11 cellular contexts compared by ENCODE assay signal in the genomic region with DNA sequence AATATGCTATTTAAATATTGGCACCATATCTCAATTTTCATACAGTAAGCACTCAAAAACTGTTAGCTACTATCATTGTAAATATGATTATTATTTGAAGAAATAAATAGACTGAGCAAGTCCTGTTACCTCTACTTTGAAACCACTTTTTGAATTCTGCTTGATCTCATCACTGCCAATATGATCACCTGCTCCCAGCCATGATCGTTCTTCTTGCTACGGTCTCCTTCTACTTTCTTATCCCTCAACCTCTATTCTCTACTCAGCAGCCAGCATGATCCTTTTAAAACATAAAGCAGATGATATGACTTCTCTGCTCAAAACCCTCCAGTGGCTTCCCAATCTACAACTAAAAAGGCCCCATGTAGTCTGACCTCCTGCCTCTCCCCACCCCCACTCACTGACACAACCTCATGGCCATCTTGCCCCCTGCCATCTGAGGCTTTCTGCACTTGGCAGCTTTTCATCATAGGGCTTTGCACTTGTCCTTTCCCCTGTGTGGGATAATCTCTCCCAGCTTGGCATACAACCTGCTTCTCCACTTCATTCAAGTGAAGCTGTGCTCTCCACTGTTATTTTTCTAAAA. TPM values are rescaled to one million over a fixed set of nuclear protein-coding genes. Genes with fewer than 3 reads are reported as not detected.
DNase-seq lines count a peak whose midpoint lies in the region; ATAC-seq, FAIRE-seq and TF ChIP-seq lines count a peak whose summit lies in the region.
"Had no signal": no experiment of that assay in that cellular context is flagged by ENCODE, and none has a peak within 500 bp of the region (broad histone marks: within the 10 kb centered on the region; RNA-seq: fewer than 3 reads in every experiment).

No MANE protein-coding gene starts in this region.

- H3K9me3 Mint-ChIP-seq in activated T-helper 1 cell treated with anti-CD3 and anti-CD28 coated beads, Interleukin-12 subunit alpha, Interleukin-12 subunit beta, Interleukin-2, Interleukin-4 antibody, amounts not matched to agents 30 ng/mL and 10 ng/mL and 1 ng/mL, durations not matched to agents 14 hours and 24 hours and 36 hours = no peaks in the 10 kb centered on the region
- H3K9me3 Mint-ChIP-seq in nephron progenitor cell = no peaks in the 10 kb centered on the region

- peaks cover 26 to 39% of the 10 kb centered on the region in 2 donors for H3K4me1 ChIP-seq in gastrocnemius medialis

- peak overlapping the region; percentile 94 for H3K27ac Mint-ChIP-seq in activated T-helper 1 cell treated with anti-CD3 and anti-CD28 coated beads, Interleukin-12 subunit alpha, Interleukin-12 subunit beta, Interleukin-2, Interleukin-4 antibody, amounts not matched to agents 30 ng/mL and 10 ng/mL and 1 ng/mL, durations not matched to agents 14 hours and 24 hours and 36 hours
- H3K27ac Mint-ChIP-seq in nephron progenitor cell = no peak overlapping the region

- H3K36me3 ChIP-seq in gastrocnemius medialis = no peaks in the 10 kb centered on the region

- peaks cover 3% of the 10 kb centered on the region for H3K27me3 Mint-ChIP-seq in activated T-helper 1 cell treated with anti-CD3 and anti-CD28 coated beads, Interleukin-12 subunit alpha, Interleukin-12 subunit beta, Interleukin-2, Interleukin-4 antibody, amounts not matched to agents 30 ng/mL and 10 ng/mL and 1 ng/mL, durations not matched to agents 14 hours and 24 hours and 36 hours (ENCODE audit: insufficient read depth)
- peaks cover 28% of the 10 kb centered on the region for H3K27me3 Mint-ChIP-seq in nephron progenitor cell (ENCODE audit: low read depth, poor library complexity)

- no peaks in the 10 kb centered on the region for H3K9me3 ChIP-seq in gastrocnemius medialis

- TF ChIP-seq POLR2A in gastrocnemius medialis (IDR thresholded peaks at IDR 0.05) = no peak

- DNase-seq in NCI-H82 (lab: John Stamatoyannopoulos, UW) (peak; percentile 16), NCI-H82 treated with DMSO at 0.1 percent for 48 hours (lab: John Stamatoyannopoulos, UW; ENCODE audit: unreplicated experiment) (no peak), gastrocnemius medialis (no peak), nephron progenitor cell (no peak), ureter (ENCODE audit: low spot score) (no peak), urothelium cell line (ENCODE audit: low spot score) (no peak)
- no peak for DNase-seq in activated T-helper 1 cell treated with anti-CD3 and anti-CD28 coated beads, Interleukin-12 subunit alpha, Interleukin-12 subunit beta, Interleukin-2, Interleukin-4 antibody, amounts not matched to agents 30 ng/mL and 10 ng/mL and 1 ng/mL, durations not matched to agents 14 hours and 24 hours and 36 hours (ENCODE audit: low spot score)
- DNase-seq: stimulated activated CD8-positive, alpha-beta memory T cell treated with anti-CD3 and anti-CD28 coated beads, Interleukin-4, amount 100 ng/mL, for 48 hours had no signal

- H3K4me1 Mint-ChIP-seq in activated T-helper 1 cell treated with anti-CD3 and anti-CD28 coated beads, Interleukin-12 subunit alpha, Interleukin-12 subunit beta, Interleukin-2, Interleukin-4 antibody, amounts not matched to agents 30 ng/mL and 10 ng/mL and 1 ng/mL, durations not matched to agents 14 hours and 24 hours and 36 hours (ENCODE audit: low read depth) = peaks cover 47% of the 10 kb centered on the region
- H3K4me1 Mint-ChIP-seq in nephron progenitor cell = peaks cover 22% of the 10 kb centered on the region

- H3K27ac ChIP-seq in gastrocnemius medialis = peak overlapping the region; percentile 21 to 81 (median 74)

- ATAC-seq in HG03060 (IDR thresholded peaks at IDR 0.05; ENCODE audit: low read depth, unreplicated experiment) = peak; percentile 6
- no peak for ATAC-seq in gastrocnemius medialis

- TF ChIP-seq CTCF in gastrocnemius medialis (IDR thresholded peaks at IDR 0.05 in 4 of 5, conservative IDR thresholded peaks at IDR 0.05 in 1 of 5) (no peak), nephron progenitor cell (IDR thresholded peaks at IDR 0.05) (no peak)

- intact Hi-C loops in activated T-helper 1 cell treated with anti-CD3 and anti-CD28 coated beads, Interleukin-12 subunit alpha, Interleukin-12 subunit beta, Interleukin-2, Interleukin-4 antibody, amounts not matched to agents 30 ng/mL and 10 ng/mL and 1 ng/mL, durations not matched to agents 14 hours and 24 hours and 36 hours (cut with micrococcal nuclease) = loop anchor here (1.0 to 10.0 kb wide), 6 partner anchors 10 to 361 kb away; partner anchors contain the start of genes CD46 and PLXNA2
- intact Hi-C loops in gastrocnemius medialis (cut with DNase I; ENCODE audit: low total_unique reads) = loop anchor here (10.0 kb wide), 1 partner anchor 361 kb away; the partner anchor contains the start of gene PLXNA2

- H3K4me3 ChIP-seq in gastrocnemius medialis = no peak overlapping the region

- no peaks in the 10 kb centered on the region for H3K27me3 ChIP-seq in gastrocnemius medialis

- in situ Hi-C loops in gastrocnemius medialis (cut with MboI; ENCODE audit: low sequenced_read_pairs in 4 of 4) = loop anchor here in 3 of 4 donors (5.0 to 10.0 kb wide), 2 partner anchors 81 to 84 kb away; no protein-coding TSS in a partner anchor

- peak overlapping the region; percentile 84 for H3K4me3 Mint-ChIP-seq in activated T-helper 1 cell treated with anti-CD3 and anti-CD28 coated beads, Interleukin-12 subunit alpha, Interleukin-12 subunit beta, Interleukin-2, Interleukin-4 antibody, amounts not matched to agents 30 ng/mL and 10 ng/mL and 1 ng/mL, durations not matched to agents 14 hours and 24 hours and 36 hours
- no peak overlapping the region for H3K4me3 Mint-ChIP-seq in nephron progenitor cell

- H3K36me3 Mint-ChIP-seq in activated T-helper 1 cell treated with anti-CD3 and anti-CD28 coated beads, Interleukin-12 subunit alpha, Interleukin-12 subunit beta, Interleukin-2, Interleukin-4 antibody, amounts not matched to agents 30 ng/mL and 10 ng/mL and 1 ng/mL, durations not matched to agents 14 hours and 24 hours and 36 hours (ENCODE audit: low read depth) = no peaks in the 10 kb centered on the region
- H3K36me3 Mint-ChIP-seq in nephron progenitor cell (ENCODE audit: low read depth) = no peaks in the 10 kb centered on the region

- no peak for FAIRE-seq in urothelium cell line (lab: Jason Lieb, UNC)
- FAIRE-seq: A204.1, RCC 7860 had no signal

RNA-seq across cellular contexts. Expression of gene CD34, which starts 27.2 kb away (rescaled TPM):
- not detected in 2 replicates for total RNA-seq in activated T-helper 1 cell treated with anti-CD3 and anti-CD28 coated beads, Interleukin-12 subunit alpha, Interleukin-12 subunit beta, Interleukin-2, Interleukin-4 antibody, amounts not matched to agents 30 ng/mL and 10 ng/mL and 1 ng/mL, durations not matched to agents 14 hours and 24 hours and 36 hours
- total RNA-seq in gastrocnemius medialis = 10 to 100 TPM; 13.6 to 31.7 (median 20.7) TPM
- 40.9 TPM for total RNA-seq in ureter

Comparison
In these comparisons a context has a peak if more than half of its experiments do, and no peak if none do; other contexts are left out.
1. RNA of gene CD34, which starts 27.2 kb away (total RNA-seq): 40.9 TPM in ureter (single experiment) and 13.6 to 31.7 TPM in gastrocnemius medialis; not detected in activated T-helper 1 cell treated with anti-CD3 and anti-CD28 coated beads, Interleukin-12 subunit alpha, Interleukin-12 subunit beta, Interleukin-2, Interleukin-4 antibody, amounts not matched to agents 30 ng/mL and 10 ng/mL and 1 ng/mL, durations not matched to agents 14 hours and 24 hours and 36 hours; every median in the first group is over 10 times any median in the second.